ENCODE assay signal across 19 cellular contexts in genomic region chr1:197218857-197219256, GRCh38. TPM values are rescaled to one million over a fixed set of nuclear protein-coding genes. Genes with fewer than 3 reads are reported as not detected.
"Had no signal": no experiment of that assay in that cellular context is flagged by ENCODE, and none has a peak within 500 bp of the region (broad histone marks: within the 10 kb centered on the region; RNA-seq: fewer than 3 reads in every experiment).

No MANE protein-coding gene starts in this region.

- H3K4me1 Mint-ChIP-seq: stimulated activated memory B cell treated with anti-CD40 and anti-IgM and Interleukin-4, amounts not matched to agents 10 μg/mL and 1 μg/mL and 100 μg/mL, for 72 hours had no signal

- H3K27me3 Mint-ChIP-seq: dendritic cell treated with granulocyte-macrophage colony-stimulating factor and Interleukin-4, amounts not matched to agents 40 ng/mL and 50 ng/mL, for 4 days; effector memory CD8-positive, alpha-beta T cell; stimulated activated memory B cell treated with anti-CD40 and anti-IgM and Interleukin-4, amounts not matched to agents 10 μg/mL and 1 μg/mL and 100 μg/mL, for 72 hours; type B pancreatic cell had no signal

- H3K27ac Mint-ChIP-seq: dendritic cell treated with granulocyte-macrophage colony-stimulating factor and Interleukin-4, amounts not matched to agents 40 ng/mL and 50 ng/mL, for 4 days; stimulated activated memory B cell treated with anti-CD40 and anti-IgM and Interleukin-4, amounts not matched to agents 10 μg/mL and 1 μg/mL and 100 μg/mL, for 72 hours; type B pancreatic cell had no signal

- DNase-seq: effector memory CD8-positive, alpha-beta T cell; esophagus squamous epithelium; foreskin fibroblast; glutamatergic neuron; islet precursor cell; mammary epithelial cell; naive thymus-derived CD4-positive, alpha-beta T cell; psoas muscle; retina; right lobe of liver; stimulated activated CD4-positive, alpha-beta T cell treated with anti-CD3 and anti-CD28 coated beads, Interleukin-4, amount 100 ng/mL, for 1 hour; stimulated activated CD8-positive, alpha-beta memory T cell treated with anti-CD3 and anti-CD28 coated beads, Interleukin-4, amount 100 ng/mL, for 48 hours; thyroid gland had no signal

- ATAC-seq: effector memory CD8-positive, alpha-beta T cell; gastroesophageal sphincter; left lobe of liver; naive thymus-derived CD4-positive, alpha-beta T cell; psoas muscle; right lobe of liver; stimulated activated memory B cell treated with anti-CD40 and anti-IgM and Interleukin-4, amounts not matched to agents 10 μg/mL and 1 μg/mL and 100 μg/mL, for 72 hours had no signal

- H3K4me3 Mint-ChIP-seq: dendritic cell treated with granulocyte-macrophage colony-stimulating factor and Interleukin-4, amounts not matched to agents 40 ng/mL and 50 ng/mL, for 4 days; effector memory CD8-positive, alpha-beta T cell; naive thymus-derived CD4-positive, alpha-beta T cell; stimulated activated memory B cell treated with anti-CD40 and anti-IgM and Interleukin-4, amounts not matched to agents 10 μg/mL and 1 μg/mL and 100 μg/mL, for 72 hours; type B pancreatic cell had no signal

- H3K9me3 Mint-ChIP-seq: stimulated activated memory B cell treated with anti-CD40 and anti-IgM and Interleukin-4, amounts not matched to agents 10 μg/mL and 1 μg/mL and 100 μg/mL, for 72 hours; type B pancreatic cell had no signal

- H3K36me3 Mint-ChIP-seq: stimulated activated memory B cell treated with anti-CD40 and anti-IgM and Interleukin-4, amounts not matched to agents 10 μg/mL and 1 μg/mL and 100 μg/mL, for 72 hours; type B pancreatic cell had no signal

RNA-seq across cellular contexts. Expression of gene CRB1, which starts 49.2 kb away (rescaled TPM):
- total RNA-seq: left lobe of liver, osteoblast had no signal
